16 cellular contexts compared by ENCODE assay signal in genomic region chr16:81198635-81199034, GRCh38. TPM values are rescaled to one million over a fixed set of nuclear protein-coding genes. Genes with fewer than 3 reads are reported as not detected.
DNase-seq lines count a peak whose midpoint lies in the region; ATAC-seq and TF ChIP-seq lines count a peak whose summit lies in the region.
"Had no signal": no experiment of that assay in that cellular context is flagged by ENCODE, and none has a peak within 500 bp of the region (broad histone marks: within the 10 kb centered on the region; RNA-seq: fewer than 3 reads in every experiment).

No MANE protein-coding gene starts in this region.

- no peak overlapping the region for H4K5ac ChIP-seq in IMR-90 (ENCODE audit: low read depth, low read length)

- H4K91ac ChIP-seq in IMR-90 (ENCODE audit: insufficient read depth, low read depth, low read length): no peak overlapping the region
- no peak overlapping the region for H4K91ac ChIP-seq in mesenchymal stem cell (ENCODE audit: low read length)

- no peak overlapping the region for H3K9ac ChIP-seq in IMR-90 (ENCODE audit: low read depth, low read length)
- no peak overlapping the region for H3K9ac ChIP-seq in mesenchymal stem cell (ENCODE audit: low read length)

- H3K23ac ChIP-seq in IMR-90 (ENCODE audit: low read depth, low read length) (no peak overlapping the region), mesenchymal stem cell (ENCODE audit: low read length in 2 of 2) (no peak overlapping the region)

- in situ Hi-C loops in IMR-90 (cut with MboI; ENCODE audit: low sequenced_read_pairs): no loop called here

- H3K4ac ChIP-seq in IMR-90 (ENCODE audit: low read depth, low read length) (no peak overlapping the region), mesenchymal stem cell (ENCODE audit: low read depth in 1 of 2, low read length in 2 of 2) (no peak overlapping the region)

- no TSS peak for BruUV-seq in IMR-90 (replicated peaks; lab: Mats Ljungman, UMichigan)

- peak; percentile 40 for TF ChIP-seq RAD21 in IMR-90 (IDR thresholded peaks at IDR 0.05; ENCODE audit: low read length)

- H3K27me3 ChIP-seq in IMR-90 (ENCODE audit: control insufficient read depth, insufficient read depth, low read length) (peaks cover 20% of the 10 kb centered on the region), mesenchymal stem cell (ENCODE audit: control insufficient read depth in 1 of 2, insufficient read depth in 1 of 2, low read length in 2 of 2) (peaks cover 21 to 31% of the 10 kb centered on the region in 2 experiments)

- H3K4me1 Mint-ChIP-seq in chondrocyte (ENCODE audit: low read depth): no peaks in the 10 kb centered on the region
- H3K4me1 Mint-ChIP-seq: activated naive CD4-positive, alpha-beta T cell treated with anti-CD3 and anti-CD28 coated beads, Interleukin-2, amount 10 ng/mL, durations not matched to agents 7 days and 5 days; IgD-negative memory B cell had no signal

- dilution Hi-C loops in IMR-90 (cut with HindIII; ENCODE audit: low sequenced_read_pairs, unreplicated experiment): no loop called here

- H3K27ac ChIP-seq in IMR-90 (ENCODE audit: insufficient read depth, low read length) (no peak overlapping the region), mesenchymal stem cell (ENCODE audit: low read length, poor library complexity, severe bottlenecking) (no peak overlapping the region)
- H3K27ac ChIP-seq: gastroesophageal sphincter, lower lobe of right lung, neutrophil had no signal

- H3K14ac ChIP-seq in IMR-90 (replicated peaks; ENCODE audit: low read depth, low read length) (no peak overlapping the region), mesenchymal stem cell (ENCODE audit: low read length in 2 of 2) (no peak overlapping the region)

- TF ChIP-seq POLR2A in IMR-90 (IDR thresholded peaks at IDR 0.05; ENCODE audit: low read depth, low read length): no peak

- no peak overlapping the region for H2BK20ac ChIP-seq in IMR-90 (ENCODE audit: low read depth, low read length)

- H3K4me3 Mint-ChIP-seq in chondrocyte (ENCODE audit: unreplicated experiment): no peak overlapping the region
- H3K4me3 Mint-ChIP-seq: activated naive CD4-positive, alpha-beta T cell treated with anti-CD3 and anti-CD28 coated beads, Interleukin-2, amount 10 ng/mL, durations not matched to agents 7 days and 5 days; IgD-negative memory B cell had no signal

- no peak overlapping the region for H2BK120ac ChIP-seq in IMR-90 (ENCODE audit: low read depth, low read length)
- H2BK120ac ChIP-seq in mesenchymal stem cell (ENCODE audit: low read depth, low read length): no peak overlapping the region

- H3K9me3 ChIP-seq in IMR-90 (ENCODE audit: control insufficient read depth, insufficient read depth, low read length) (no peaks in the 10 kb centered on the region), mesenchymal stem cell (ENCODE audit: control insufficient read depth, low read length) (no peaks in the 10 kb centered on the region)
- H3K9me3 ChIP-seq: gastroesophageal sphincter, lower lobe of right lung, neutrophil had no signal

- no peak overlapping the region for H3K27ac Mint-ChIP-seq in chondrocyte (ENCODE audit: unreplicated experiment)
- H3K27ac Mint-ChIP-seq: activated naive CD4-positive, alpha-beta T cell treated with anti-CD3 and anti-CD28 coated beads, Interleukin-2, amount 10 ng/mL, durations not matched to agents 7 days and 5 days; IgD-negative memory B cell had no signal

- no peak overlapping the region for H3K56ac ChIP-seq in IMR-90 (ENCODE audit: extremely low read depth, insufficient read depth, low read length)

- H3K36me3 Mint-ChIP-seq in chondrocyte (ENCODE audit: low read depth): no peaks in the 10 kb centered on the region
- H3K36me3 Mint-ChIP-seq: activated naive CD4-positive, alpha-beta T cell treated with anti-CD3 and anti-CD28 coated beads, Interleukin-2, amount 10 ng/mL, durations not matched to agents 7 days and 5 days; IgD-negative memory B cell had no signal

- no peaks in the 10 kb centered on the region for H4K20me1 ChIP-seq in IMR-90 (ENCODE audit: insufficient read depth, low read length)

- H4K8ac ChIP-seq in IMR-90 (ENCODE audit: low read depth in 2 of 2, low read length in 2 of 2) (no peak overlapping the region), mesenchymal stem cell (ENCODE audit: low read length) (no peak overlapping the region)

- H2BK15ac ChIP-seq in IMR-90 (ENCODE audit: low read depth, low read length) (no peak overlapping the region), mesenchymal stem cell (ENCODE audit: low read depth, poor library complexity, severe bottlenecking) (no peak overlapping the region)

- DNase-seq in Ammon's horn (ENCODE audit: low spot score): peak; percentile 25
- DNase-seq in IMR-90: no peak
- no peak for DNase-seq in chondrocyte (ENCODE audit: low spot score)
- peak; percentile 19 for DNase-seq in mesenchymal stem cell
- DNase-seq in DMS79 treated with DMSO at 0.1 percent for 48 hours (lab: John Stamatoyannopoulos, UW): no peak
- no peak for DNase-seq in epidermal melanocyte (ENCODE audit: insufficient read length, low spot score)
- no peak for DNase-seq in 8988T
- DNase-seq: activated naive CD4-positive, alpha-beta T cell treated with anti-CD3 and anti-CD28 coated beads, Interleukin-2, amount 10 ng/mL, durations not matched to agents 7 days and 5 days; lower lobe of right lung; NCI-H1694 treated with DMSO at 0.1 percent for 48 hours; stimulated activated naive CD4-positive, alpha-beta T cell treated with Interleukin-2 at 50 U/mL for 16 hours had no signal

- no peaks in the 10 kb centered on the region for H3K9me3 Mint-ChIP-seq in chondrocyte (ENCODE audit: low read depth)
- H3K9me3 Mint-ChIP-seq: activated naive CD4-positive, alpha-beta T cell treated with anti-CD3 and anti-CD28 coated beads, Interleukin-2, amount 10 ng/mL, durations not matched to agents 7 days and 5 days; IgD-negative memory B cell had no signal

- peaks cover 3% of the 10 kb centered on the region; the same call in 1 of the 2 replicates for H3K4me1 ChIP-seq in IMR-90 (ENCODE audit: control insufficient read depth, insufficient read depth, low read length)
- no peaks in the 10 kb centered on the region for H3K4me1 ChIP-seq in mesenchymal stem cell (ENCODE audit: control insufficient read depth, insufficient read depth, low read depth, low read length)
- H3K4me1 ChIP-seq: gastroesophageal sphincter, lower lobe of right lung had no signal

- POLR2A ChIA-PET in IMR-90 (lab: Charles Lee; ENCODE audit: unreplicated experiment): no interaction called here

- no peaks in the 10 kb centered on the region for H3K36me3 ChIP-seq in IMR-90 (ENCODE audit: control insufficient read depth, insufficient read depth, low read length)
- H3K36me3 ChIP-seq in mesenchymal stem cell (ENCODE audit: control insufficient read depth in 1 of 2, insufficient read depth in 2 of 2, low read depth in 1 of 2, low read length in 2 of 2): no peaks in the 10 kb centered on the region
- H3K36me3 ChIP-seq: gastroesophageal sphincter, lower lobe of right lung, neutrophil had no signal

- ATAC-seq in IMR-90 (ENCODE audit: low read depth) (peak; percentile 49; the same call in 1 of the 2 replicates), esophagus mucosa (no peak)
- ATAC-seq: gastroesophageal sphincter, lower lobe of right lung had no signal

- no peak overlapping the region for H2BK12ac ChIP-seq in mesenchymal stem cell (ENCODE audit: low read length in 2 of 2)

- H2AK9ac ChIP-seq in IMR-90 (replicated peaks; ENCODE audit: low read depth, low read length, poor library complexity): peak overlapping the region; percentile 13

- H2AFZ ChIP-seq in IMR-90 (replicated peaks; ENCODE audit: low read length, poor library complexity): peak overlapping the region; percentile 8
- no peak overlapping the region for H2AFZ ChIP-seq in mesenchymal stem cell (ENCODE audit: low read depth, low read length)

- H3K79me1 ChIP-seq in IMR-90 (ENCODE audit: low read depth in 1 of 2, low read length in 2 of 2) (no peaks in the 10 kb centered on the region), mesenchymal stem cell (replicated peaks; ENCODE audit: low read length, poor library complexity, severe bottlenecking) (no peaks in the 10 kb centered on the region)

- H3K4me3 ChIP-seq in IMR-90 (ENCODE audit: insufficient read depth, low read depth, low read length): no peak overlapping the region
- H3K4me3 ChIP-seq in mesenchymal stem cell (ENCODE audit: insufficient read depth in 1 of 2, low read depth in 1 of 2, low read length in 2 of 2): no peak overlapping the region
- H3K4me3 ChIP-seq: gastroesophageal sphincter, lower lobe of right lung had no signal

- peaks cover 29% of the 10 kb centered on the region for H3K27me3 Mint-ChIP-seq in chondrocyte (ENCODE audit: low read depth)

- no CpG with 5 or more reads among the region's 9 CpGs for WGBS in IMR-90 (ENCODE audit: extremely low coverage in 2 of 2, insufficient read length in 1 of 2), 2 experiments
- 87% methylated on average over 9 of the region's 9 CpGs for WGBS in mesenchymal stem cell

- no peak overlapping the region for H2BK5ac ChIP-seq in IMR-90 (ENCODE audit: low read depth, low read length, poor library complexity, severe bottlenecking)
- no peak overlapping the region for H2BK5ac ChIP-seq in mesenchymal stem cell (ENCODE audit: low read depth, low read length, poor library complexity, severe bottlenecking)

- H3K9me1 ChIP-seq in IMR-90 (ENCODE audit: insufficient read depth, low read length): no peaks in the 10 kb centered on the region

- CTCF ChIA-PET in IMR-90 (lab: Yijun Ruan, JAX): no interaction called here

- H3K4me2 ChIP-seq in IMR-90 (ENCODE audit: low read depth, low read length): no peak overlapping the region
- no peak overlapping the region for H3K4me2 ChIP-seq in mesenchymal stem cell (ENCODE audit: low read length, poor library complexity, severe bottlenecking)

- no peak overlapping the region for H3K18ac ChIP-seq in IMR-90 (ENCODE audit: low read depth, low read length)
- H3K18ac ChIP-seq in mesenchymal stem cell (ENCODE audit: low read depth in 1 of 2, low read length in 2 of 2): no peak overlapping the region

- H2AK5ac ChIP-seq in IMR-90 (ENCODE audit: low read depth, low read length): no peak overlapping the region
- H2AK5ac ChIP-seq in mesenchymal stem cell (ENCODE audit: low read length, severe bottlenecking): no peak overlapping the region

- TF ChIP-seq CTCF in IMR-90 (conservative IDR thresholded peaks at IDR 0.05; ENCODE audit: low read depth, low read length): peak; percentile 36
- peak; percentile 29 for TF ChIP-seq CTCF in chondrocyte (IDR thresholded peaks at IDR 0.05)

- intact Hi-C loops in IMR-90 (cut with micrococcal nuclease): no loop called here

TF ChIP-seq in IMR-90, 13 proteins besides CTCF, POLR2A, EP300 and RAD21:
- TF ChIP-seq SMC3 (IDR thresholded peaks at IDR 0.05; ENCODE audit: low read depth, low read length) (peak; percentile 22; the same call in 1 of the 2 replicates), MXI1 (IDR thresholded peaks at IDR 0.05; ENCODE audit: borderline replicate concordance, low read depth, low read length) (no peak)

RNA-seq across cellular contexts. Expression of gene BCO1, which starts 39.9 kb away (rescaled TPM):
- not detected in 2 replicates for total RNA-seq in IMR-90 (2012; rRNA removed)
- not detected in 2 replicates for polyA plus RNA-seq in IMR-90 (2012; rRNA removed)
- not detected in 2 replicates for polyA plus RNA-seq in IMR-90 (2012; cell fraction: cytosol; rRNA removed)
- polyA plus RNA-seq in IMR-90 (2012; cell fraction: nucleus; rRNA removed; ENCODE audit: low replicate concordance): not detected in 2 replicates
- total RNA-seq in chondrocyte: not detected in 3 replicates
- 0.04 TPM for polyA plus RNA-seq in mesenchymal stem cell (2013, experiment 1 of 2)
- polyA plus RNA-seq in mesenchymal stem cell (2013, experiment 2 of 2): 0.01 TPM
- 0.32 TPM for total RNA-seq in esophagus mucosa
- total RNA-seq: T-helper 1 cell treated with Interleukin-12 subunit alpha and Interleukin-12 subunit beta and Interleukin-4 antibody, amounts not matched to agents 30 ng/mL and 1 ng/mL, for 36 hours had no signal
- polyA plus RNA-seq: IgD-negative memory B cell had no signal

Comparison
In these comparisons a context has a peak if more than half of its experiments do, and no peak if none do; other contexts are left out.
1. DNase-seq: peak in Ammon's horn (single experiment) and mesenchymal stem cell (single experiment); none in IMR-90 (single experiment), chondrocyte (single experiment), DMS79 treated with DMSO at 0.1 percent for 48 hours (single experiment), epidermal melanocyte (single experiment) and 8988T (single experiment).